In genomic region chr6:37024665-37025337, GRCh38 we compare ENCODE assay signal across 11 cellular contexts. TPM values are rescaled to one million over a fixed set of nuclear protein-coding genes. Genes with fewer than 3 reads are reported as not detected.
A peak's percentile ranks its signal among the peaks of the same experiment; 100 is the strongest.
DNase-seq lines count a peak whose midpoint lies in the region; ATAC-seq and TF ChIP-seq lines count a peak whose summit lies in the region.
"Had no signal": no experiment of that assay in that cellular context is flagged by ENCODE, and none has a peak within 500 bp of the region (broad histone marks: within the 10 kb centered on the region; RNA-seq: fewer than 3 reads in every experiment).

No MANE protein-coding gene starts in this region.

- peak overlapping the region; percentile 95 for H3K27ac ChIP-seq in epithelial cell of prostate
- H3K27ac ChIP-seq: thoracic aorta had no signal

- DNase-seq in HT-29 (ENCODE audit: low spot score) (peak; percentile 81), WTC11 (ENCODE audit: low spot score) (no peak), epithelial cell of prostate (ENCODE audit: low read depth, low spot score) (peak; percentile 96), progenitor cell of endocrine pancreas (ENCODE audit: low spot score, unreplicated experiment) (no peak), Ammon's horn (ENCODE audit: low spot score) (no peak), SHP77 treated with DMSO at 0.1 percent for 48 hours (lab: John Stamatoyannopoulos, UW) (no peak)
- DNase-seq in stimulated activated CD8-positive, alpha-beta memory T cell treated with anti-CD3 and anti-CD28 coated beads, Interleukin-2, amount 100 ng/mL, for 48 hours (ENCODE audit: low read depth in 2 of 2): peak; percentile 50 to 53
- DNase-seq: NCI-H1048 had no signal

- H3K4me3 Mint-ChIP-seq in WTC11: no peak overlapping the region
- H3K4me3 Mint-ChIP-seq in progenitor cell of endocrine pancreas (ENCODE audit: low read depth): no peak overlapping the region
- H3K4me3 Mint-ChIP-seq: brain had no signal

- no peak for TF ChIP-seq CTCF in WTC11 (IDR thresholded peaks at IDR 0.05)
- no peak for TF ChIP-seq CTCF in progenitor cell of endocrine pancreas (IDR thresholded peaks at IDR 0.05; ENCODE audit: unreplicated experiment)

- peaks cover 18% of the 10 kb centered on the region for H3K4me1 Mint-ChIP-seq in WTC11
- peaks cover 19% of the 10 kb centered on the region for H3K4me1 Mint-ChIP-seq in progenitor cell of endocrine pancreas (ENCODE audit: low read depth)

- CTCF ChIA-PET in WTC11 (lab: Charles Lee): interaction anchor here (0.8 to 15.6 kb wide), 3 partner anchors 9 to 182 kb away, joined by 3 to 537 read pairs (median 3); no protein-coding TSS in a partner anchor

- ATAC-seq in WTC11 (no peak), HG03025 (IDR thresholded peaks at IDR 0.05; ENCODE audit: low FRiP score, unreplicated experiment) (no peak)

- H3K27ac Mint-ChIP-seq in WTC11 (peak overlapping the region; percentile 16), progenitor cell of endocrine pancreas (no peak overlapping the region)
- H3K27ac Mint-ChIP-seq: brain had no signal

- H3K9me3 Mint-ChIP-seq in WTC11 (0 out of 2 replicates have a peak, but pooled peaks cover 4% of the 10 kb centered on the region), progenitor cell of endocrine pancreas (ENCODE audit: low read depth) (no peaks in the 10 kb centered on the region)

- H3K27me3 Mint-ChIP-seq in WTC11 (ENCODE audit: low read depth): no peaks in the 10 kb centered on the region
- H3K27me3 Mint-ChIP-seq in progenitor cell of endocrine pancreas: peaks cover 18% of the 10 kb centered on the region
- H3K27me3 Mint-ChIP-seq: brain had no signal

- no peaks in the 10 kb centered on the region for H3K36me3 Mint-ChIP-seq in WTC11
- H3K36me3 Mint-ChIP-seq in progenitor cell of endocrine pancreas (ENCODE audit: insufficient read depth): no peaks in the 10 kb centered on the region
- H3K36me3 Mint-ChIP-seq: brain had no signal

- POLR2A ChIA-PET in WTC11 (lab: Charles Lee): interaction anchor here (0.6 kb wide), 1 partner anchor 145 kb away, joined by 4 read pairs; the partner anchor contains the start of gene PIM1

TF ChIP-seq in WTC11, 78 proteins besides CTCF, POLR2A, EP300 and RAD21:
- TF ChIP-seq ATF1 (CRISPR knock-in tag; IDR thresholded peaks at IDR 0.05): no peak

RNA-seq across cellular contexts. Expression of gene FGD2, which starts 19.3 kb away (rescaled TPM):
- 0.31 and 0.53 TPM in 2 replicates for total RNA-seq in HT-29 (2014; rRNA removed; shearing (Covaris generic))
- 0.31 to 0.78 TPM (median 0.44 TPM) in 3 replicates for total RNA-seq in WTC11 (2021)
- not detected in 2 replicates for total RNA-seq in progenitor cell of endocrine pancreas

RNA-seq across cellular contexts. Expression of gene MTCH1, which starts 38.8 kb away (rescaled TPM):
- 254 and 264 TPM in 2 replicates for total RNA-seq in HT-29 (2014; rRNA removed; shearing (Covaris generic))
- total RNA-seq in WTC11 (2021) (198 to 207 TPM (median 204 TPM) in 3 replicates), progenitor cell of endocrine pancreas (145 and 146 TPM in 2 replicates)

Comparison
In these comparisons a context has a peak if more than half of its experiments do, and no peak if none do; other contexts are left out.
1. DNase-seq: peak in HT-29 (single experiment), epithelial cell of prostate (single experiment) and stimulated activated CD8-positive, alpha-beta memory T cell treated with anti-CD3 and anti-CD28 coated beads, Interleukin-2, amount 100 ng/mL, for 48 hours (2 of 2); none in WTC11 (single experiment), progenitor cell of endocrine pancreas (single experiment), Ammon's horn (single experiment) and SHP77 treated with DMSO at 0.1 percent for 48 hours (single experiment).